Comparison of ENCODE assay signal across 21 cellular contexts in the genomic region with DNA sequence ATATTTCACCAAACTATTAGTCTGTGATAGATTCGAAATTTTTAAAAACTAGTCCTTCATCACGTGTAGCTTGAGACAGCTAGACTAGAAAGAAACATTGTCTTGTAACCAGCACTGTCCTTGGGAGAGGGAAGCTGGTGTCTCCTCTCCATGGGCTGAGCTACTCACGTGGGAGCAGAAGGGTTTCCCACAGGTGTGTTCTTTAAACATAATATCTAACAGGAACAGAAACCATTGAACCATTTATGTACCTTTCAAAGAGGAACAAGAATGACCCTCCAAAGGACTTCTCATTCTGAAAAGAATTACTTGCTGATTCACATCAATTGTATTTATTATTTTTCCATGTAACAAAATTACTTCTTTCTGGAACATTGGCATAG.
DNase-seq lines count a peak whose midpoint lies in the region; ATAC-seq lines count a peak whose summit lies in the region.
"Had no signal": no experiment of that assay in that cellular context is flagged by ENCODE, and none has a peak within 500 bp of the region (broad histone marks: within the 10 kb centered on the region; RNA-seq: fewer than 3 reads in every experiment).

No MANE protein-coding gene starts in this region.

- no peaks in the 10 kb centered on the region for H3K9me3 Mint-ChIP-seq in naive thymus-derived CD8-positive, alpha-beta T cell
- H3K9me3 Mint-ChIP-seq: activated T-helper 1 cell treated with anti-CD3 and anti-CD28 coated beads, Interleukin-12 subunit alpha, Interleukin-12 subunit beta, Interleukin-2, Interleukin-4 antibody, amounts not matched to agents 30 ng/mL and 10 ng/mL and 1 ng/mL, durations not matched to agents 14 hours and 24 hours and 36 hours; dendritic cell treated with granulocyte-macrophage colony-stimulating factor and Interleukin-4, amounts not matched to agents 40 ng/mL and 50 ng/mL, for 4 days; neural progenitor cell had no signal

- no peak overlapping the region for H3K4me3 Mint-ChIP-seq in naive thymus-derived CD8-positive, alpha-beta T cell
- H3K4me3 Mint-ChIP-seq: activated T-helper 1 cell treated with anti-CD3 and anti-CD28 coated beads, Interleukin-12 subunit alpha, Interleukin-12 subunit beta, Interleukin-2, Interleukin-4 antibody, amounts not matched to agents 30 ng/mL and 10 ng/mL and 1 ng/mL, durations not matched to agents 14 hours and 24 hours and 36 hours; dendritic cell treated with granulocyte-macrophage colony-stimulating factor and Interleukin-4, amounts not matched to agents 40 ng/mL and 50 ng/mL, for 4 days; neural progenitor cell had no signal

- peaks cover 6 to 78% (median 43%) of the 10 kb centered on the region in 3 donors for H3K36me3 Mint-ChIP-seq in naive thymus-derived CD8-positive, alpha-beta T cell

- H3K27me3 Mint-ChIP-seq in naive thymus-derived CD8-positive, alpha-beta T cell, result no peaks in the 10 kb centered on the region
- H3K27me3 Mint-ChIP-seq: dendritic cell treated with granulocyte-macrophage colony-stimulating factor and Interleukin-4, amounts not matched to agents 40 ng/mL and 50 ng/mL, for 4 days had no signal

- peak; percentile 42 for ATAC-seq in GM18858 (IDR thresholded peaks at IDR 0.05; ENCODE audit: unreplicated experiment)
- peak; percentile 36 for ATAC-seq in GM21526 (IDR thresholded peaks at IDR 0.05; ENCODE audit: low FRiP score, unreplicated experiment)
- ATAC-seq in HG03378 (IDR thresholded peaks at IDR 0.05; ENCODE audit: unreplicated experiment), result peak; percentile 37
- ATAC-seq in naive thymus-derived CD8-positive, alpha-beta T cell, result no peak
- no peak for ATAC-seq in sciatic nerve

- peak overlapping the region in 6 of 10 donors; percentile 20 to 89 (median 40) for H3K27ac Mint-ChIP-seq in naive thymus-derived CD8-positive, alpha-beta T cell
- H3K27ac Mint-ChIP-seq: dendritic cell treated with granulocyte-macrophage colony-stimulating factor and Interleukin-4, amounts not matched to agents 40 ng/mL and 50 ng/mL, for 4 days; neural progenitor cell had no signal

- peaks cover 8 to 18% (median 12%) of the 10 kb centered on the region in 4 donors for H3K4me1 Mint-ChIP-seq in naive thymus-derived CD8-positive, alpha-beta T cell

- POLR2A ChIA-PET in naive thymus-derived CD8-positive, alpha-beta T cell (lab: Charles Lee), result no interaction called here

- no peak for DNase-seq in naive thymus-derived CD8-positive, alpha-beta T cell
- no peak for DNase-seq in NCI-H2081 treated with DMSO at 0.1 percent for 48 hours (lab: John Stamatoyannopoulos, UW)
- DNase-seq in HK-2 (ENCODE audit: unreplicated experiment), result no peak
- no peak for DNase-seq in sciatic nerve (ENCODE audit: low spot score)
- DNase-seq in NCI-H1694 (lab: John Stamatoyannopoulos, UW), result no peak
- DNase-seq: activated CD8-positive, alpha-beta memory T cell treated with anti-CD3 and anti-CD28 coated beads for 24 hours; AML-193; foreskin fibroblast; hippocampal formation; KG1; kidney; NCI-H2107; NCI-H524; SHP77; stimulated activated CD4-positive, alpha-beta T cell treated with anti-CD3 and anti-CD28 coated beads, Interleukin-4, amount 100 ng/mL, for 4 hours had no signal

- intact Hi-C loops in sciatic nerve (cut with DNase I), result no loop called here

Comparison
In these comparisons a context has a peak if more than half of its experiments do, and no peak if none do; other contexts are left out.
1. ATAC-seq: peak in GM18858 (single experiment), GM21526 (single experiment) and HG03378 (single experiment); none in naive thymus-derived CD8-positive, alpha-beta T cell (0 of 2) and sciatic nerve (single experiment).